7 cellular contexts compared by ENCODE assay signal in the genomic region with DNA sequence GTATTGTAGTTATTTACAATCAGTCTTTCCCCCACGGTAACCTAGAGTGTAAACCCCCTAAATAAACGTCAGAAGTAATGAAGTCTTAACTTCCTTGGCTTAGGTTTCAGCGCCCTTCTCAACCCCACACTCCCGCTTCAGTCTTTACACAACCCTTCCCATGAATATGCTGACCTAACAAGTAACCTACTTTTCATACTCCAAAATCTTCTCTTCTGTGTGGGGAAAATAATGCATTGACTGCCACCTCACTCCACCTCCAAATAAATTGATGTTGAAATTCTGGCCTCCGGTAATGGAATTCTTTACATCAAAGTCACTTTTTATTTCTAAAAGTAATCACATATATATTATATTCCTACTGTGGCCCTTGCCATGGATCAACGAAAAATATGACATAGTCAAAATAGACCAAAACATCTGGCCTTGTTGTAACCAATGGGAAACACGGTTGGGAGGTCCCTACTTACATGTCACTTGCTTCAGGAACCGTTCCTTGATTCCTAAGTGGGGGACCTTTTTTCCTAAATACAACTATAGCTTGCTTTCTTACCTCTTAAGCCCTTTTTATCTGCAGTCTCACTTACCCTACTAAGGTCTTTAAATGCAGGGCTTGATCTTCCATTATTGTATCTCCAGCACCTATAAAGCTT. TPM values are rescaled to one million over a fixed set of nuclear protein-coding genes. Genes with fewer than 3 reads are reported as not detected.
DNase-seq lines count a peak whose midpoint lies in the region; ATAC-seq, FAIRE-seq and TF ChIP-seq lines count a peak whose summit lies in the region.

No MANE protein-coding gene starts in this region.

- H3K27me3 ChIP-seq in NT2/D1 (ENCODE audit: insufficient read depth, insufficient read length) (no peaks in the 10 kb centered on the region), osteoblast (ENCODE audit: insufficient read depth, low read length) (no peaks in the 10 kb centered on the region)
- no peaks in the 10 kb centered on the region for H3K27me3 ChIP-seq in effector memory CD4-positive, alpha-beta T cell (replicated peaks; ENCODE audit: control insufficient read depth, insufficient read depth, low read length, poor library complexity, severe bottlenecking)

- H3K4me2 ChIP-seq in osteoblast (ENCODE audit: insufficient read depth, low read length) = peak overlapping the region; percentile 97

- peak overlapping the region; percentile 88 for H2AFZ ChIP-seq in osteoblast (ENCODE audit: low read length)

- H3K4me1 ChIP-seq in NT2/D1 (ENCODE audit: insufficient read depth, insufficient read length) (no peaks in the 10 kb centered on the region), osteoblast (ENCODE audit: insufficient read depth, low read length) (peaks cover 39% of the 10 kb centered on the region)
- peaks cover 12% of the 10 kb centered on the region for H3K4me1 ChIP-seq in effector memory CD4-positive, alpha-beta T cell (ENCODE audit: control insufficient read depth, insufficient read depth, low read length, poor library complexity, severe bottlenecking)

- no peak for TF ChIP-seq CTCF in osteoblast (IDR thresholded peaks at IDR 0.05; ENCODE audit: extremely low read depth, low read depth, low read length)

- no peaks in the 10 kb centered on the region for H4K20me1 ChIP-seq in osteoblast (ENCODE audit: insufficient read depth, low read length)

- FAIRE-seq in GM19239 (lab: Jason Lieb, UNC) = peak; percentile 75
- no peak for FAIRE-seq in H54 (lab: Jason Lieb, UNC)

- no peak for ATAC-seq in GM18867 (IDR thresholded peaks at IDR 0.05; ENCODE audit: unreplicated experiment)

- H3K79me2 ChIP-seq in osteoblast (ENCODE audit: insufficient read depth, low read length) = peaks cover 92% of the 10 kb centered on the region

- peaks cover 2% of the 10 kb centered on the region for H3K36me3 ChIP-seq in NT2/D1 (ENCODE audit: insufficient read depth, insufficient read length, low read length)
- no peaks in the 10 kb centered on the region for H3K36me3 ChIP-seq in effector memory CD4-positive, alpha-beta T cell (ENCODE audit: control insufficient read depth, insufficient read depth, low read length)
- H3K36me3 ChIP-seq in osteoblast (ENCODE audit: insufficient read depth, low read length) = no peaks in the 10 kb centered on the region

- no peaks in the 10 kb centered on the region for H3K9me3 ChIP-seq in NT2/D1 (ENCODE audit: insufficient read depth, low read length)
- no peaks in the 10 kb centered on the region for H3K9me3 ChIP-seq in effector memory CD4-positive, alpha-beta T cell (ENCODE audit: control insufficient read depth, low read length)
- H3K9me3 ChIP-seq in osteoblast (ENCODE audit: low read depth, low read length) = no peaks in the 10 kb centered on the region

- intact Hi-C loops in posterior cingulate gyrus (cut with DNase I) = no loop called here

- no peak for DNase-seq in GM19239 (ENCODE audit: insufficient read length, low spot score)
- DNase-seq in NT2/D1 (ENCODE audit: low read depth, low spot score) = no peak
- no peak for DNase-seq in effector memory CD4-positive, alpha-beta T cell
- no peak for DNase-seq in osteoblast (ENCODE audit: insufficient read length, low spot score, missing footprints)
- DNase-seq in H54 (ENCODE audit: insufficient read length, low spot score) = no peak
- no peak for DNase-seq in posterior cingulate gyrus

- H3K4me3 ChIP-seq in NT2/D1 (ENCODE audit: insufficient read length, low read depth) = peak overlapping the region; percentile 73
- peak overlapping the region; percentile 98 for H3K4me3 ChIP-seq in effector memory CD4-positive, alpha-beta T cell (ENCODE audit: insufficient read depth, low read depth, low read length, poor library complexity, severe bottlenecking)
- H3K4me3 ChIP-seq in osteoblast (ENCODE audit: insufficient read depth, low read length) = peak overlapping the region; percentile 94

- H3K27ac ChIP-seq in effector memory CD4-positive, alpha-beta T cell (ENCODE audit: insufficient read depth, low read length, poor library complexity, severe bottlenecking) = peak overlapping the region; percentile 97
- peak overlapping the region; percentile 92 for H3K27ac ChIP-seq in osteoblast (ENCODE audit: low read depth, low read length)

- peak overlapping the region; percentile 91 for H3K9ac ChIP-seq in NT2/D1 (ENCODE audit: insufficient read length, low read depth)

- TF ChIP-seq POLR2A in H54 (IDR thresholded peaks at IDR 0.05; ENCODE audit: low read depth, low read length) = no peak

RNA-seq across cellular contexts. Expression of a gene that starts 1.0 kb away (rescaled TPM):
- total RNA-seq in osteoblast = 8.3 and 12.4 TPM in 2 replicates

RNA-seq across cellular contexts. Expression of a gene that starts 1.3 kb away (rescaled TPM):
- 22.4 and 25.3 TPM in 2 replicates for total RNA-seq in osteoblast
